29 cellular contexts compared by ENCODE assay signal in genomic region chr2:24280161-24280560, GRCh38.
A peak's percentile ranks its signal among the peaks of the same experiment; 100 is the strongest.
DNase-seq lines count a peak whose midpoint lies in the region; ATAC-seq and TF ChIP-seq lines count a peak whose summit lies in the region.
"Had no signal": no experiment of that assay in that cellular context is flagged by ENCODE, and none has a peak within 500 bp of the region (broad histone marks: within the 10 kb centered on the region; RNA-seq: fewer than 3 reads in every experiment).

No MANE protein-coding gene starts in this region.

- H3K56ac ChIP-seq in mesendoderm (ENCODE audit: low read length) = no peak overlapping the region

- TF ChIP-seq CTCF in omental fat pad (IDR thresholded peaks at IDR 0.05) = no peak
- no peak for TF ChIP-seq CTCF in tibial artery (IDR thresholded peaks at IDR 0.05)

- H3K36me3 ChIP-seq in mesendoderm (ENCODE audit: control insufficient read depth, insufficient read depth, low read length) (no peaks in the 10 kb centered on the region), tibial artery (peaks cover 20 to 49% (median 25%) of the 10 kb centered on the region in 3 donors)
- H3K36me3 ChIP-seq: BE2C had no signal

- intact Hi-C loops in tibial artery (cut with DNase I; ENCODE audit: low total_unique reads) = no loop called here

- no peak overlapping the region for H3K4ac ChIP-seq in mesendoderm (ENCODE audit: low read depth, low read length)

- no peak overlapping the region for H3K18ac ChIP-seq in mesendoderm (ENCODE audit: low read length)

- no peak overlapping the region for H4K8ac ChIP-seq in mesendoderm (ENCODE audit: low read depth, low read length)

- H3K9me3 ChIP-seq in tibial artery = no peaks in the 10 kb centered on the region
- H3K9me3 ChIP-seq: A549; BE2C; BLaER1; BLaER1 treated with 17β-estradiol and CSF1 and Interleukin-3, amounts not matched to agents 10 nM and 100 nM; Caco-2 had no signal

- no peak overlapping the region for H3K23ac ChIP-seq in mesendoderm (ENCODE audit: low read length)

- no peaks in the 10 kb centered on the region for H3K79me1 ChIP-seq in mesendoderm (ENCODE audit: low read length)

- H4K5ac ChIP-seq in mesendoderm (ENCODE audit: low read length) = no peak overlapping the region

- H3K4me1 ChIP-seq in mesendoderm (ENCODE audit: control insufficient read depth, low read depth, low read length) (peaks cover 5% of the 10 kb centered on the region), tibial artery (peaks cover 0 to 8% (median 0%) of the 10 kb centered on the region in 4 donors)
- H3K4me1 ChIP-seq: A549, BE2C, BLaER1 had no signal

- H3K4me3 ChIP-seq in mesendoderm (ENCODE audit: low read length) (no peak overlapping the region), tibial artery (no peak overlapping the region)
- H3K4me3 ChIP-seq: A549; BLaER1; BLaER1 treated with 17β-estradiol and CSF1 and Interleukin-3, amounts not matched to agents 10 nM and 100 nM had no signal

- H3K4me2 ChIP-seq in mesendoderm (ENCODE audit: low read length) = no peak overlapping the region
- H3K4me2 ChIP-seq: A549; BLaER1; BLaER1 treated with 17β-estradiol and CSF1 and Interleukin-3, amounts not matched to agents 10 nM and 100 nM had no signal

- WGBS in mesendoderm (ENCODE audit: extremely low coverage, insufficient coverage, low lambda C conversion rate) = no CpG with 5 or more reads among the region's 4 CpGs

- H3K27me3 ChIP-seq in mesendoderm (ENCODE audit: insufficient read depth, low read length, poor library complexity) (no peaks in the 10 kb centered on the region), tibial artery (no peaks in the 10 kb centered on the region)
- H3K27me3 ChIP-seq: BE2C; BLaER1; BLaER1 treated with 17β-estradiol and CSF1 and Interleukin-3, amounts not matched to agents 10 nM and 100 nM had no signal

- no peak overlapping the region for H2AK5ac ChIP-seq in mesendoderm (ENCODE audit: low read length)

- ATAC-seq in omental fat pad (ENCODE audit: low FRiP score) = no peak
- ATAC-seq: A549; CD8-positive, alpha-beta T cell had no signal

- H3K79me2 ChIP-seq in mesendoderm (ENCODE audit: control insufficient read depth, insufficient read depth, low read length) = no peaks in the 10 kb centered on the region

- no peak overlapping the region for H3K9ac ChIP-seq in mesendoderm (ENCODE audit: low read length)
- H3K9ac ChIP-seq: BLaER1; BLaER1 treated with 17β-estradiol and CSF1 and Interleukin-3, amounts not matched to agents 10 nM and 100 nM had no signal

- H3K27ac ChIP-seq in mesendoderm (ENCODE audit: low read depth, low read length) (no peak overlapping the region), tibial artery (no peak overlapping the region)
- H3K27ac ChIP-seq: 22Rv1; A549; BLaER1; BLaER1 treated with 17β-estradiol and CSF1 and Interleukin-3, amounts not matched to agents 10 nM and 100 nM; C4-2B had no signal

- no peak overlapping the region for H2BK15ac ChIP-seq in mesendoderm (replicated peaks; ENCODE audit: low read depth)

- H2BK5ac ChIP-seq in mesendoderm (ENCODE audit: low read length) = no peak overlapping the region

- DNase-seq in iPS-NIHi7 (ENCODE audit: extremely low spot score) = peak; percentile 18
- DNase-seq in mesendoderm = peak; percentile 91
- no peak for DNase-seq in omental fat pad (ENCODE audit: low spot score)
- DNase-seq in tibial artery = no peak
- DNase-seq: 8988T; ACHN; AML-193; BE2C; C1 segment of cervical spinal cord; Calu3; CD4-positive, alpha-beta memory T cell; CD4-positive, alpha-beta T cell; CD4-positive, CD25-positive, alpha-beta regulatory T cell; CD8-positive, alpha-beta memory T cell; CD8-positive, alpha-beta T cell; COR-L47; DMS 273 treated with DMSO at 0.1 percent for 48 hours; DMS153; DMS53; DMS79; DMS79 treated with DMSO at 0.1 percent for 48 hours; DND-41; EL had no signal

- no peak overlapping the region for H2BK120ac ChIP-seq in mesendoderm (ENCODE audit: low read depth, low read length)

Comparison
In these comparisons a context has a peak if more than half of its experiments do, and no peak if none do; other contexts are left out.
1. DNase-seq: peak in iPS-NIHi7 (single experiment) and mesendoderm (single experiment); none in omental fat pad (single experiment) and tibial artery (0 of 2).